ENCODE assay signal across 9 cellular contexts in genomic region chr20:33423141-33423834, GRCh38. TPM values are rescaled to one million over a fixed set of nuclear protein-coding genes. Genes with fewer than 3 reads are reported as not detected.
DNase-seq lines count a peak whose midpoint lies in the region; ATAC-seq and TF ChIP-seq lines count a peak whose summit lies in the region.
"Had no signal": no experiment of that assay in that cellular context is flagged by ENCODE, and none has a peak within 500 bp of the region (broad histone marks: within the 10 kb centered on the region; RNA-seq: fewer than 3 reads in every experiment).

No MANE protein-coding gene starts in this region.

- H3K27me3 ChIP-seq in BLaER1 treated with 17β-estradiol and CSF1 and Interleukin-3, amounts not matched to agents 10 nM and 100 nM, result no peaks in the 10 kb centered on the region
- H3K27me3 ChIP-seq in SJCRH30 (no peaks in the 10 kb centered on the region), rectal smooth muscle tissue (ENCODE audit: control insufficient read depth, insufficient read depth, low read length) (no peaks in the 10 kb centered on the region)

- no peaks in the 10 kb centered on the region for H3K9me3 ChIP-seq in BLaER1 treated with 17β-estradiol and CSF1 and Interleukin-3, amounts not matched to agents 10 nM and 100 nM (replicated peaks in 1 of 11)
- no peaks in the 10 kb centered on the region for H3K9me3 ChIP-seq in SJCRH30 (replicated peaks)

- H3K4me1 ChIP-seq in BLaER1 treated with 17β-estradiol and CSF1 and Interleukin-3, amounts not matched to agents 10 nM and 100 nM, result peaks cover 5 to 17% (median 13%) of the 10 kb centered on the region in 10 experiments; a peak in 16 of 20 replicates
- H3K4me1 ChIP-seq in SJCRH30, result peaks cover 12% of the 10 kb centered on the region
- peaks cover 9% of the 10 kb centered on the region for H3K4me1 ChIP-seq in rectal smooth muscle tissue (ENCODE audit: control insufficient read depth, insufficient read depth, low read length)

- peak overlapping the region in 9 of 11 experiments; percentile 3 to 69 (median 14); a peak in 10 of 22 replicates for H3K27ac ChIP-seq in BLaER1 treated with 17β-estradiol and CSF1 and Interleukin-3, amounts not matched to agents 10 nM and 100 nM
- H3K27ac ChIP-seq in SJCRH30 (peak overlapping the region; percentile 59), rectal smooth muscle tissue (ENCODE audit: low read depth, low read length) (peak overlapping the region; percentile 81)

- DNase-seq in SJCRH30 (peak; percentile 71 to 80), fibroblast of villous mesenchyme (ENCODE audit: low read depth) (peak; percentile 90), NCI-H2227 (lab: John Stamatoyannopoulos, UW; ENCODE audit: unreplicated experiment) (no peak), NCI-H748 (lab: John Stamatoyannopoulos, UW; ENCODE audit: unreplicated experiment) (no peak)
- DNase-seq: activated naive CD4-positive, alpha-beta T cell treated with anti-CD3 and anti-CD28 coated beads, Interleukin-2, amount 10 ng/mL, durations not matched to agents 7 days and 5 days had no signal

- H3K36me3 ChIP-seq in BLaER1 treated with 17β-estradiol and CSF1 and Interleukin-3, amounts not matched to agents 10 nM and 100 nM, result peaks cover 0 to 10% (median 0%) of the 10 kb centered on the region in 11 experiments; a peak in 3 of 22 replicates
- H3K36me3 ChIP-seq in SJCRH30 (no peaks in the 10 kb centered on the region), rectal smooth muscle tissue (ENCODE audit: control insufficient read depth, insufficient read depth, low read length) (no peaks in the 10 kb centered on the region)

- H4K20me1 ChIP-seq in BLaER1 treated with 17β-estradiol and CSF1 and Interleukin-3, amounts not matched to agents 10 nM and 100 nM, result no peaks in the 10 kb centered on the region

- no peak for ATAC-seq in HG03521 (IDR thresholded peaks at IDR 0.05; ENCODE audit: unreplicated experiment)
- no peak for ATAC-seq in HG02798 (IDR thresholded peaks at IDR 0.05; ENCODE audit: poor library complexity, unreplicated experiment)

- peak overlapping the region in 8 of 11 experiments; percentile 4 to 59 (median 30); a peak in 11 of 22 replicates for H3K4me2 ChIP-seq in BLaER1 treated with 17β-estradiol and CSF1 and Interleukin-3, amounts not matched to agents 10 nM and 100 nM

- peak overlapping the region in 6 of 11 experiments; percentile 18 to 42 (median 32); a peak in 6 of 22 replicates for H3K9ac ChIP-seq in BLaER1 treated with 17β-estradiol and CSF1 and Interleukin-3, amounts not matched to agents 10 nM and 100 nM
- H3K9ac ChIP-seq in rectal smooth muscle tissue (ENCODE audit: low read length), result no peak overlapping the region

- no peak for TF ChIP-seq CTCF in fibroblast of villous mesenchyme (IDR thresholded peaks at IDR 0.05; ENCODE audit: insufficient read depth, low read depth, low read length)

- H3K4me3 ChIP-seq in BLaER1 treated with 17β-estradiol and CSF1 and Interleukin-3, amounts not matched to agents 10 nM and 100 nM, result no peak overlapping the region
- H3K4me3 ChIP-seq in SJCRH30 (no peak overlapping the region), fibroblast of villous mesenchyme (ENCODE audit: low read depth, low read length) (no peak overlapping the region), rectal smooth muscle tissue (ENCODE audit: low read length) (no peak overlapping the region)

RNA-seq across cellular contexts. Expression of gene SNTA1, which starts 20.3 kb away (rescaled TPM):
- total RNA-seq in SJCRH30 (2014; rRNA removed; shearing (Covaris generic)), result 13.2 and 14.5 TPM in 2 replicates
- 6.0 and 20.3 TPM in 2 replicates for total RNA-seq in fibroblast of villous mesenchyme

RNA-seq across cellular contexts. Expression of gene CDK5RAP1, which starts 22.0 kb away (rescaled TPM):
- total RNA-seq in SJCRH30 (2014; rRNA removed; shearing (Covaris generic)), result 36.8 and 39.8 TPM in 2 replicates
- total RNA-seq in fibroblast of villous mesenchyme, result 19.3 and 22.5 TPM in 2 replicates

Comparison
In these comparisons a context has a peak if more than half of its experiments do, and no peak if none do; other contexts are left out.
1. H3K27ac ChIP-seq: peak in every context shown above with its lines; median percentile 81 in rectal smooth muscle tissue; 59 in SJCRH30; 14 in BLaER1 treated with 17β-estradiol and CSF1 and Interleukin-3, amounts not matched to agents 10 nM and 100 nM.
2. DNase-seq: peak in SJCRH30 (2 of 2) and fibroblast of villous mesenchyme (single experiment); none in NCI-H2227 (single experiment) and NCI-H748 (single experiment).